Comparison of ENCODE assay signal across 8 cellular contexts in the genomic region with DNA sequence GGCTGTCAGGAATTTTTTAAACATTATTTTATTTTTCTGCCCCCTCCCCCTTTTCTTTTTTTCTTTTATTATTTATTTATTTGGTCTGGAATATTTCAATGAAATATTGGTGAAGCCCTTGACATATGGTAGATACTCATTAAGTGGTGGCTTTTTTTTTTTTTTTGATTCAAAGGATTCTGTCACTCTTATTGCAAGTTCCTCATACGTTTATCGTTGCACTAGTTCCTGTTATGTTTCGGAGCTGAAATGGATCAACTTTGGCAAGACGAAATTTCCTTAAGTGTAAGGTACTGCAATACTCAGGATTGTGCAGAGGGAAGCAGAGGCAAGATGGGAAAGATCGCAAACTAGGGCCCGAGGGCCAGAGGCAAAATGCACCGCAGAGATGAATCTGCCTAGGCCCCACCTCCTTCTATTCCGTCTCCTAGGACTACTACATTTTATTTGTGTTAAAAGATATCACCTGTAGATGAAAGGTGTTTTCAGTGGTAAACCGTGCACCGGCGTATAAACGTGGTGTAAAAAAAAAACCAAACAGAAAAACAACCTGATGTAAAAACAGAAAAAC. TPM values are rescaled to one million over a fixed set of nuclear protein-coding genes. Genes with fewer than 3 reads are reported as not detected.
DNase-seq lines count a peak whose midpoint lies in the region; ATAC-seq and TF ChIP-seq lines count a peak whose summit lies in the region.

No MANE protein-coding gene starts in this region.

- H3K9ac ChIP-seq in parathyroid adenoma, result no peak overlapping the region

- H3K9me3 ChIP-seq in parathyroid adenoma (ENCODE audit: control insufficient read depth, low read length), result no peaks in the 10 kb centered on the region

- CTCF ChIA-PET in HEK293T (lab: Yijun Ruan, JAX), result no interaction called here

- peak overlapping the region; percentile 95 for H3K27ac ChIP-seq in parathyroid adenoma

- H3K27me3 Mint-ChIP-seq in activated T-helper 17 cell treated with anti-CD3 and anti-CD28 coated beads, Interleukin-2, amount 50 U/mL, for 72 hours, result peaks cover 4% of the 10 kb centered on the region

- H3K4me1 ChIP-seq in parathyroid adenoma, result peaks cover 3% of the 10 kb centered on the region

- peak overlapping the region; percentile 89 for H3K4me2 ChIP-seq in parathyroid adenoma (ENCODE audit: low read length)

- DNase-seq in GM06990 (ENCODE audit: extremely low read depth, insufficient read length) (no peak), HEK293T (ENCODE audit: extremely low spot score) (peak; percentile 57), NCI-H345 treated with DMSO at 0.1 percent for 48 hours (lab: John Stamatoyannopoulos, UW; ENCODE audit: unreplicated experiment) (peak; percentile 56), head of caudate nucleus (peak in 34 of 42 donors; percentile 26 to 78 (median 50)), HuH-7 (ENCODE audit: low spot score) (no peak), posterior vena cava (ENCODE audit: low spot score) (no peak)

- peaks cover 15% of the 10 kb centered on the region for H3K4me1 Mint-ChIP-seq in activated T-helper 17 cell treated with anti-CD3 and anti-CD28 coated beads, Interleukin-2, amount 50 U/mL, for 72 hours

- no peaks in the 10 kb centered on the region for H3K79me2 ChIP-seq in parathyroid adenoma

- POLR2A ChIA-PET in HEK293T (lab: Yijun Ruan, JAX), result no interaction called here

- peaks cover 3% of the 10 kb centered on the region; the same call in 1 of the 2 replicates for H3K27me3 ChIP-seq in GM06990 (replicated peaks; ENCODE audit: control insufficient read depth, insufficient read depth, low read length)
- H3K27me3 ChIP-seq in parathyroid adenoma (ENCODE audit: control insufficient read depth, insufficient read depth, low read length), result no peaks in the 10 kb centered on the region

- no peaks in the 10 kb centered on the region for H3K9me3 Mint-ChIP-seq in activated T-helper 17 cell treated with anti-CD3 and anti-CD28 coated beads, Interleukin-2, amount 50 U/mL, for 72 hours

- H3K4me3 ChIP-seq in GM06990 (replicated peaks; ENCODE audit: low read depth, low read length) (peak overlapping the region; percentile 60), parathyroid adenoma (ENCODE audit: low read depth, low read length) (peak overlapping the region; percentile 97)

- intact Hi-C loops in head of caudate nucleus (cut with DNase I) (loop anchor here (5.0 kb wide), 1 partner anchor 382 kb away; no protein-coding TSS in a partner anchor), posterior vena cava (cut with DNase I) (loop anchor here in 1 of 2 donors (5.0 to 10.0 kb wide), 2 partner anchors 345 to 382 kb away; no protein-coding TSS in a partner anchor)

- H3K36me3 Mint-ChIP-seq in activated T-helper 17 cell treated with anti-CD3 and anti-CD28 coated beads, Interleukin-2, amount 50 U/mL, for 72 hours (ENCODE audit: low read depth), result peaks cover 11% of the 10 kb centered on the region

- H3K36me3 ChIP-seq in GM06990 (ENCODE audit: control insufficient read depth, insufficient read depth, low read length), result no peaks in the 10 kb centered on the region
- no peaks in the 10 kb centered on the region for H3K36me3 ChIP-seq in parathyroid adenoma (ENCODE audit: control insufficient read depth, insufficient read depth, low read length)

- H2AFZ ChIP-seq in parathyroid adenoma, result peak overlapping the region; percentile 95

- peak overlapping the region; percentile 84 for H3K4me3 Mint-ChIP-seq in activated T-helper 17 cell treated with anti-CD3 and anti-CD28 coated beads, Interleukin-2, amount 50 U/mL, for 72 hours

- H3K27ac Mint-ChIP-seq in activated T-helper 17 cell treated with anti-CD3 and anti-CD28 coated beads, Interleukin-2, amount 50 U/mL, for 72 hours, result peak overlapping the region; percentile 100

- TF ChIP-seq CTCF in GM06990 (IDR thresholded peaks at IDR 0.05; ENCODE audit: insufficient read depth, low read length, poor library complexity, severe bottlenecking), result no peak
- no peak for TF ChIP-seq CTCF in parathyroid adenoma (IDR thresholded peaks at IDR 0.05)

- ATAC-seq in activated T-helper 17 cell treated with anti-CD3 and anti-CD28 coated beads, Interleukin-2, amount 50 U/mL, for 72 hours (replicated peaks), result peak; percentile 46

TF ChIP-seq in HEK293T, 16 proteins besides CTCF, POLR2A, EP300 and RAD21:
- no peak for TF ChIP-seq LEF1 (IDR thresholded peaks at IDR 0.05; ENCODE audit: borderline replicate concordance)
- TF ChIP-seq ZNF384 (IDR thresholded peaks at IDR 0.05), result peak; percentile 71
- no peak for TF ChIP-seq TARDBP (IDR thresholded peaks at IDR 0.05)
- TF ChIP-seq BHLHE40 (IDR thresholded peaks at IDR 0.05; ENCODE audit: borderline replicate concordance), result no peak
- no peak for TF ChIP-seq L3MBTL2 (conservative IDR thresholded peaks at IDR 0.05)
- no peak for TF ChIP-seq CTBP1 (IDR thresholded peaks at IDR 0.05; ENCODE audit: borderline replicate concordance)
- TF ChIP-seq, protein P1, sequence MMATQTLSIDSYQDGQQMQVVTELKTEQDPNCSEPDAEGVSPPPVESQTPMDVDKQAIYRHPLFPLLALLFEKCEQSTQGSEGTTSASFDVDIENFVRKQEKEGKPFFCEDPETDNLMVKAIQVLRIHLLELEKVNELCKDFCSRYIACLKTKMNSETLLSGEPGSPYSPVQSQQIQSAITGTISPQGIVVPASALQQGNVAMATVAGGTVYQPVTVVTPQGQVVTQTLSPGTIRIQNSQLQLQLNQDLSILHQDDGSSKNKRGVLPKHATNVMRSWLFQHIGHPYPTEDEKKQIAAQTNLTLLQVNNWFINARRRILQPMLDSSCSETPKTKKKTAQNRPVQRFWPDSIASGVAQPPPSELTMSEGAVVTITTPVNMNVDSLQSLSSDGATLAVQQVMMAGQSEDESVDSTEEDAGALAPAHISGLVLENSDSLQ (IDR thresholded peaks at IDR 0.05), result peak; percentile 48; the same call in 1 of the 2 replicates
- TF ChIP-seq ARNT (IDR thresholded peaks at IDR 0.05), result no peak
- no peak for TF ChIP-seq SP1 (IDR thresholded peaks at IDR 0.05)
- no peak for TF ChIP-seq FOXK2 (IDR thresholded peaks at IDR 0.05)
- no peak for TF ChIP-seq FOXM1 (IDR thresholded peaks at IDR 0.05; ENCODE audit: borderline replicate concordance)

RNA-seq across cellular contexts. Expression of gene RNU6-1, which starts 0.4 kb away (rescaled TPM):
- not detected for total RNA-seq in activated T-helper 17 cell treated with anti-CD3 and anti-CD28 coated beads, Interleukin-2, amount 50 U/mL, for 72 hours
- total RNA-seq in posterior vena cava, result not detected

RNA-seq across cellular contexts. Expression of gene SKOR1, which starts 14.1 kb away (rescaled TPM):
- total RNA-seq in activated T-helper 17 cell treated with anti-CD3 and anti-CD28 coated beads, Interleukin-2, amount 50 U/mL, for 72 hours, result under 1 TPM; 0.08 to 0.13 TPM
- under 1 TPM; 0.51 to 0.76 TPM for total RNA-seq in posterior vena cava

Comparison
In these comparisons a context has a peak if more than half of its experiments do, and no peak if none do; other contexts are left out.
1. DNase-seq: peak in HEK293T (single experiment), NCI-H345 treated with DMSO at 0.1 percent for 48 hours (single experiment) and head of caudate nucleus (34 of 42); none in GM06990 (single experiment), HuH-7 (single experiment) and posterior vena cava (single experiment).